8 cellular contexts compared by ENCODE assay signal in genomic region chr1:171251042-171251740, GRCh38. TPM values are rescaled to one million over a fixed set of nuclear protein-coding genes. Genes with fewer than 3 reads are reported as not detected.
A peak's percentile ranks its signal among the peaks of the same experiment; 100 is the strongest.
DNase-seq lines count a peak whose midpoint lies in the region; ATAC-seq and TF ChIP-seq lines count a peak whose summit lies in the region.

No MANE protein-coding gene starts in this region.

- no peaks in the 10 kb centered on the region for H3K36me3 ChIP-seq in cardiac muscle cell

- POLR2A ChIA-PET in CD4-positive, alpha-beta T cell (lab: Charles Lee), result interaction anchor here (0.6 kb wide), 1 partner anchor 217 kb away, joined by 3 read pairs; no protein-coding TSS in a partner anchor

- DNase-seq in CD4-positive, alpha-beta T cell, result peak in 3 of 10 experiments; percentile 2 to 7 (median 3)
- DNase-seq in NCI-H187 treated with DMSO at 0.1 percent for 48 hours (lab: John Stamatoyannopoulos, UW) (peak; percentile 95), cardiac muscle cell (ENCODE audit: low read depth in 1 of 2, low spot score in 1 of 2) (peak; percentile 27 to 35), progenitor cell of endocrine pancreas (ENCODE audit: low spot score, unreplicated experiment) (peak; percentile 25)
- peak; percentile 15 to 36 for DNase-seq in activated T-cell treated with anti-CD3 and anti-CD28 coated beads, Interleukin-2, amount 50 U/mL, for 72 hours

- H3K36me3 Mint-ChIP-seq in CD4-positive, alpha-beta T cell (ENCODE audit: low read depth), result no peaks in the 10 kb centered on the region
- no peaks in the 10 kb centered on the region for H3K36me3 Mint-ChIP-seq in activated T-cell treated with anti-CD3 and anti-CD28 coated beads, Interleukin-2, amount 50 U/mL, for 72 hours (ENCODE audit: insufficient read depth in 2 of 2)
- H3K36me3 Mint-ChIP-seq in progenitor cell of endocrine pancreas (ENCODE audit: insufficient read depth), result no peaks in the 10 kb centered on the region

- no peak overlapping the region for H3K27ac ChIP-seq in CD4-positive, alpha-beta T cell (ENCODE audit: low read depth, low read length)
- no peak overlapping the region for H3K27ac ChIP-seq in cardiac muscle cell

- CTCF ChIA-PET in CD4-positive, alpha-beta T cell (lab: Charles Lee), result no interaction called here

- peaks cover 77% of the 10 kb centered on the region for H3K27me3 Mint-ChIP-seq in CD4-positive, alpha-beta T cell
- peaks cover 63% of the 10 kb centered on the region for H3K27me3 Mint-ChIP-seq in activated T-cell treated with anti-CD3 and anti-CD28 coated beads, Interleukin-2, amount 50 U/mL, for 72 hours (ENCODE audit: low read depth)
- H3K27me3 Mint-ChIP-seq in progenitor cell of endocrine pancreas, result peaks cover 53% of the 10 kb centered on the region

- H3K4me3 Mint-ChIP-seq in CD4-positive, alpha-beta T cell, result peak overlapping the region; percentile 88
- peak overlapping the region; percentile 85 to 87 for H3K4me3 Mint-ChIP-seq in activated T-cell treated with anti-CD3 and anti-CD28 coated beads, Interleukin-2, amount 50 U/mL, for 72 hours
- H3K4me3 Mint-ChIP-seq in progenitor cell of endocrine pancreas (ENCODE audit: low read depth), result peak overlapping the region; percentile 77

- no peaks in the 10 kb centered on the region for H3K4me1 ChIP-seq in cardiac muscle cell (ENCODE audit: low read depth)

- TF ChIP-seq CTCF in CD4-positive, alpha-beta T cell (IDR thresholded peaks at IDR 0.05), result no peak
- TF ChIP-seq CTCF in cardiac muscle cell (IDR thresholded peaks at IDR 0.05; ENCODE audit: low read depth, low read length), result no peak
- TF ChIP-seq CTCF in progenitor cell of endocrine pancreas (IDR thresholded peaks at IDR 0.05; ENCODE audit: unreplicated experiment), result no peak

- no peak overlapping the region for H3K27ac Mint-ChIP-seq in CD4-positive, alpha-beta T cell
- no peak overlapping the region for H3K27ac Mint-ChIP-seq in activated T-cell treated with anti-CD3 and anti-CD28 coated beads, Interleukin-2, amount 50 U/mL, for 72 hours
- peak overlapping the region; percentile 86 for H3K27ac Mint-ChIP-seq in progenitor cell of endocrine pancreas

- no peaks in the 10 kb centered on the region for H3K9me3 ChIP-seq in CD4-positive, alpha-beta T cell (ENCODE audit: control insufficient read depth, low read length)
- H3K9me3 ChIP-seq in cardiac muscle cell (ENCODE audit: low read depth), result no peaks in the 10 kb centered on the region

- H3K9me3 Mint-ChIP-seq in CD4-positive, alpha-beta T cell, result no peaks in the 10 kb centered on the region
- no peaks in the 10 kb centered on the region for H3K9me3 Mint-ChIP-seq in activated T-cell treated with anti-CD3 and anti-CD28 coated beads, Interleukin-2, amount 50 U/mL, for 72 hours
- no peaks in the 10 kb centered on the region for H3K9me3 Mint-ChIP-seq in progenitor cell of endocrine pancreas (ENCODE audit: low read depth)

- ATAC-seq in CD4-positive, alpha-beta T cell (ENCODE audit: poor library complexity), result peak; percentile 32
- peak; percentile 44 for ATAC-seq in GM21515 (IDR thresholded peaks at IDR 0.05; ENCODE audit: unreplicated experiment)
- peak; percentile 75 to 79 for ATAC-seq in activated T-cell treated with anti-CD3 and anti-CD28 coated beads, Interleukin-2, amount 50 U/mL, for 72 hours (replicated peaks in 1 of 2)
- ATAC-seq in HG03097 (IDR thresholded peaks at IDR 0.05; ENCODE audit: low FRiP score, unreplicated experiment), result no peak
- no peak for ATAC-seq in GM21529 (IDR thresholded peaks at IDR 0.05; ENCODE audit: unreplicated experiment)

- peaks cover 24% of the 10 kb centered on the region for H3K27me3 ChIP-seq in CD4-positive, alpha-beta T cell (ENCODE audit: control insufficient read depth, insufficient read depth, low read length)
- H3K27me3 ChIP-seq in cardiac muscle cell, result peaks cover 31% of the 10 kb centered on the region

- intact Hi-C loops in CD4-positive, alpha-beta T cell (cut with DNase I, micrococcal nuclease), result no loop called here

- H3K4me3 ChIP-seq in cardiac muscle cell, result peak overlapping the region; percentile 43

- peaks cover 15% of the 10 kb centered on the region for H3K4me1 Mint-ChIP-seq in CD4-positive, alpha-beta T cell (ENCODE audit: low read depth)
- H3K4me1 Mint-ChIP-seq in activated T-cell treated with anti-CD3 and anti-CD28 coated beads, Interleukin-2, amount 50 U/mL, for 72 hours (ENCODE audit: low read depth), result no peaks in the 10 kb centered on the region
- H3K4me1 Mint-ChIP-seq in progenitor cell of endocrine pancreas (ENCODE audit: low read depth), result peaks cover 32% of the 10 kb centered on the region

RNA-seq across cellular contexts. Expression of gene FMO1, which starts 2.9 kb away (rescaled TPM):
- total RNA-seq in CD4-positive, alpha-beta T cell, result not detected
- total RNA-seq in activated T-cell treated with anti-CD3 and anti-CD28 coated beads, Interleukin-2, amount 50 U/mL, for 72 hours, result not detected
- total RNA-seq in cardiac muscle cell (not detected in 2 replicates), progenitor cell of endocrine pancreas (0.67 TPM in 1 of 2 replicates, not detected in the other)
- 0.06 TPM in 1 of 2 replicates, not detected in the other for polyA plus RNA-seq in cardiac muscle cell

Comparison
In these comparisons a context has a peak if more than half of its experiments do, and no peak if none do; other contexts are left out.
1. ATAC-seq: peak in CD4-positive, alpha-beta T cell (single experiment), GM21515 (single experiment) and activated T-cell treated with anti-CD3 and anti-CD28 coated beads, Interleukin-2, amount 50 U/mL, for 72 hours (2 of 2); none in HG03097 (single experiment) and GM21529 (single experiment).
2. Peak in every context shown above with its lines, with median percentiles within 50 percentile points of each other: H3K4me3 Mint-ChIP-seq.